1 cellular context compared by ENCODE assay signal in genomic region chr9:133460405-133461175, GRCh38.
TF ChIP-seq lines count a peak whose summit lies in the region.

No MANE protein-coding gene starts in this region.

TF ChIP-seq in HepG2, 621 proteins besides CTCF, POLR2A, EP300 and RAD21 (continued from another document and continues in another):
- TF ChIP-seq FOXK2 (IDR thresholded peaks at IDR 0.05) (peak; percentile 43; the same call in 1 of the 2 replicates), ELF1 (CRISPR knock-in tag; IDR thresholded peaks at IDR 0.05) (peak; percentile 75), ZIK1 (CRISPR knock-in tag; IDR thresholded peaks at IDR 0.05; ENCODE audit: borderline replicate concordance, low read depth) (0 out of 2 replicates have a peak, but pooled peaks have one; percentile 44), FOXP4 (CRISPR knock-in tag; IDR thresholded peaks at IDR 0.05) (peak; percentile 73), BRF2 (CRISPR knock-in tag; IDR thresholded peaks at IDR 0.05) (0 out of 2 replicates have a peak, but pooled peaks have one; percentile 22), CBX1 (IDR thresholded peaks at IDR 0.05; ENCODE audit: low read depth) (peak; percentile 50), NCOA2 (CRISPR knock-in tag; IDR thresholded peaks at IDR 0.05) (peak; percentile 63), PLRG1 (conservative IDR thresholded peaks at IDR 0.05) (no peak), SRY (CRISPR knock-in tag; IDR thresholded peaks at IDR 0.05) (0 out of 2 replicates have a peak, but pooled peaks have one; percentile 15), SIX4 (CRISPR knock-in tag; IDR thresholded peaks at IDR 0.05) (peak; percentile 36; the same call in 1 of the 2 replicates), THYN1 (CRISPR knock-in tag; IDR thresholded peaks at IDR 0.05; ENCODE audit: borderline replicate concordance, low read depth) (no peak), E2F1 (CRISPR knock-in tag; IDR thresholded peaks at IDR 0.05) (no peak), ZNF362 (CRISPR knock-in tag; IDR thresholded peaks at IDR 0.05; ENCODE audit: borderline replicate concordance) (no peak), ZNF232 (CRISPR knock-in tag; IDR thresholded peaks at IDR 0.05; ENCODE audit: borderline replicate concordance) (peak; percentile 78; the same call in 1 of the 2 replicates), DPF2 (CRISPR knock-in tag; IDR thresholded peaks at IDR 0.05; ENCODE audit: borderline replicate concordance, low read depth) (peak; percentile 57; the same call in 1 of the 2 replicates), FOXA3 (CRISPR knock-in tag; IDR thresholded peaks at IDR 0.05) (peak; percentile 72), ARID5B (CRISPR knock-in tag; IDR thresholded peaks at IDR 0.05) (peak; percentile 48), ZNF687 (CRISPR knock-in tag; IDR thresholded peaks at IDR 0.05) (peak; percentile 89), PCBP1 (IDR thresholded peaks at IDR 0.05; ENCODE audit: borderline replicate concordance, low read depth, low read length) (0 out of 2 replicates have a peak, but pooled peaks have one; percentile 62), THAP11 (CRISPR knock-in tag; IDR thresholded peaks at IDR 0.05) (peak; percentile 80), POLR2AphosphoS5 (IDR thresholded peaks at IDR 0.05; ENCODE audit: low read depth, low read length) (peak; percentile 40; the same call in 1 of the 2 replicates), ZMYM3 (CRISPR knock-in tag; IDR thresholded peaks at IDR 0.05) (peak; percentile 9; the same call in 1 of the 2 replicates), BRD4 (CRISPR knock-in tag; IDR thresholded peaks at IDR 0.05) (0 out of 2 replicates have a peak, but pooled peaks have one; percentile 38)
- TF ChIP-seq, protein P1, sequence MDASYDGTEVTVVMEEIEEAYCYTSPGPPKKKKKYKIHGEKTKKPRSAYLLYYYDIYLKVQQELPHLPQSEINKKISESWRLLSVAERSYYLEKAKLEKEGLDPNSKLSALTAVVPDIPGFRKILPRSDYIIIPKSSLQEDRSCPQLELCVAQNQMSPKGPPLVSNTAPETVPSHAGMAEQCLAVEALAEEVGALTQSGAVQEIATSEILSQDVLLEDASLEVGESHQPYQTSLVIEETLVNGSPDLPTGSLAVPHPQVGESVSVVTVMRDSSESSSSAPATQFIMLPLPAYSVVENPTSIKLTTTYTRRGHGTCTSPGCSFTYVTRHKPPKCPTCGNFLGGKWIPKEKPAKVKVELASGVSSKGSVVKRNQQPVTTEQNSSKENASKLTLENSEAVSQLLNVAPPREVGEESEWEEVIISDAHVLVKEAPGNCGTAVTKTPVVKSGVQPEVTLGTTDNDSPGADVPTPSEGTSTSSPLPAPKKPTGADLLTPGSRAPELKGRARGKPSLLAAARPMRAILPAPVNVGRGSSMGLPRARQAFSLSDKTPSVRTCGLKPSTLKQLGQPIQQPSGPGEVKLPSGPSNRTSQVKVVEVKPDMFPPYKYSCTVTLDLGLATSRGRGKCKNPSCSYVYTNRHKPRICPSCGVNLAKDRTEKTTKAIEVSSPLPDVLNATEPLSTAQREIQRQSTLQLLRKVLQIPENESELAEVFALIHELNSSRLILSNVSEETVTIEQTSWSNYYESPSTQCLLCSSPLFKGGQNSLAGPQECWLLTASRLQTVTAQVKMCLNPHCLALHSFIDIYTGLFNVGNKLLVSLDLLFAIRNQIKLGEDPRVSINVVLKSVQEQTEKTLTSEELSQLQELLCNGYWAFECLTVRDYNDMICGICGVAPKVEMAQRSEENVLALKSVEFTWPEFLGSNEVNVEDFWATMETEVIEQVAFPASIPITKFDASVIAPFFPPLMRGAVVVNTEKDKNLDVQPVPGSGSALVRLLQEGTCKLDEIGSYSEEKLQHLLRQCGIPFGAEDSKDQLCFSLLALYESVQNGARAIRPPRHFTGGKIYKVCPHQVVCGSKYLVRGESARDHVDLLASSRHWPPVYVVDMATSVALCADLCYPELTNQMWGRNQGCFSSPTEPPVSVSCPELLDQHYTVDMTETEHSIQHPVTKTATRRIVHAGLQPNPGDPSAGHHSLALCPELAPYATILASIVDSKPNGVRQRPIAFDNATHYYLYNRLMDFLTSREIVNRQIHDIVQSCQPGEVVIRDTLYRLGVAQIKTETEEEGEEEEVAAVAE (CRISPR knock-in tag; IDR thresholded peaks at IDR 0.05; ENCODE audit: borderline replicate concordance) = peak; percentile 34; the same call in 1 of the 2 replicates
- TF ChIP-seq, protein P2, sequence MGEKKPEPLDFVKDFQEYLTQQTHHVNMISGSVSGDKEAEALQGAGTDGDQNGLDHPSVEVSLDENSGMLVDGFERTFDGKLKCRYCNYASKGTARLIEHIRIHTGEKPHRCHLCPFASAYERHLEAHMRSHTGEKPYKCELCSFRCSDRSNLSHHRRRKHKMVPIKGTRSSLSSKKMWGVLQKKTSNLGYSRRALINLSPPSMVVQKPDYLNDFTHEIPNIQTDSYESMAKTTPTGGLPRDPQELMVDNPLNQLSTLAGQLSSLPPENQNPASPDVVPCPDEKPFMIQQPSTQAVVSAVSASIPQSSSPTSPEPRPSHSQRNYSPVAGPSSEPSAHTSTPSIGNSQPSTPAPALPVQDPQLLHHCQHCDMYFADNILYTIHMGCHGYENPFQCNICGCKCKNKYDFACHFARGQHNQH (CRISPR knock-in tag; IDR thresholded peaks at IDR 0.05) = no peak
- TF ChIP-seq, protein P3, sequence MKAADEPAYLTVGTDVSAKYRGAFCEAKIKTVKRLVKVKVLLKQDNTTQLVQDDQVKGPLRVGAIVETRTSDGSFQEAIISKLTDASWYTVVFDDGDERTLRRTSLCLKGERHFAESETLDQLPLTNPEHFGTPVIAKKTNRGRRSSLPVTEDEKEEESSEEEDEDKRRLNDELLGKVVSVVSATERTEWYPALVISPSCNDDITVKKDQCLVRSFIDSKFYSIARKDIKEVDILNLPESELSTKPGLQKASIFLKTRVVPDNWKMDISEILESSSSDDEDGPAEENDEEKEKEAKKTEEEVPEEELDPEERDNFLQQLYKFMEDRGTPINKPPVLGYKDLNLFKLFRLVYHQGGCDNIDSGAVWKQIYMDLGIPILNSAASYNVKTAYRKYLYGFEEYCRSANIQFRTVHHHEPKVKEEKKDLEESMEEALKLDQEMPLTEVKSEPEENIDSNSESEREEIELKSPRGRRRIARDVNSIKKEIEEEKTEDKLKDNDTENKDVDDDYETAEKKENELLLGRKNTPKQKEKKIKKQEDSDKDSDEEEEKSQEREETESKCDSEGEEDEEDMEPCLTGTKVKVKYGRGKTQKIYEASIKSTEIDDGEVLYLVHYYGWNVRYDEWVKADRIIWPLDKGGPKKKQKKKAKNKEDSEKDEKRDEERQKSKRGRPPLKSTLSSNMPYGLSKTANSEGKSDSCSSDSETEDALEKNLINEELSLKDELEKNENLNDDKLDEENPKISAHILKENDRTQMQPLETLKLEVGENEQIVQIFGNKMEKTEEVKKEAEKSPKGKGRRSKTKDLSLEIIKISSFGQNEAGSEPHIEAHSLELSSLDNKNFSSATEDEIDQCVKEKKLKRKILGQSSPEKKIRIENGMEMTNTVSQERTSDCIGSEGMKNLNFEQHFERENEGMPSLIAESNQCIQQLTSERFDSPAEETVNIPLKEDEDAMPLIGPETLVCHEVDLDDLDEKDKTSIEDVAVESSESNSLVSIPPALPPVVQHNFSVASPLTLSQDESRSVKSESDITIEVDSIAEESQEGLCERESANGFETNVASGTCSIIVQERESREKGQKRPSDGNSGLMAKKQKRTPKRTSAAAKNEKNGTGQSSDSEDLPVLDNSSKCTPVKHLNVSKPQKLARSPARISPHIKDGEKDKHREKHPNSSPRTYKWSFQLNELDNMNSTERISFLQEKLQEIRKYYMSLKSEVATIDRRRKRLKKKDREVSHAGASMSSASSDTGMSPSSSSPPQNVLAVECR (CRISPR knock-in tag; IDR thresholded peaks at IDR 0.05; ENCODE audit: borderline replicate concordance) = peak; percentile 88; the same call in 1 of the 2 replicates
